8 cellular contexts compared by ENCODE assay signal in the genomic region with DNA sequence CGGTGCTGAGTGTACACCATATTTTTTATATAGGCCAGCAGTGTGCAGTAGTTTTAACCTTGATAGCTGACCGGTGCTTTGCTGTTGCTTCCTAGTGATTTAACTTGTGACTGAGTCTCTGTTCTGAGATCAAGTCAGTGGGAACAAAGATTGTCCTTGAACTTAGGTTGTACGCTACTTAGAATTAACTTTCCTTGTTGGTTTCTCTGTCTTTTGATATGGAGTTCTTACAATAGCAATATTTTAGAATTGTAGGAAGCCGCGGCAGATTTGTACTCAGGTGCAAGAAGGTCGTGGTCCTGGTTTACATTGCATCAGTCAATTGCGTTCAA.
A peak's percentile ranks its signal among the peaks of the same experiment; 100 is the strongest.
DNase-seq lines count a peak whose midpoint lies in the region; ATAC-seq and TF ChIP-seq lines count a peak whose summit lies in the region.

No MANE protein-coding gene starts in this region.

- H3K27ac Mint-ChIP-seq in nephron progenitor cell: peak overlapping the region; percentile 100

- ATAC-seq in HG02623 (IDR thresholded peaks at IDR 0.05; ENCODE audit: unreplicated experiment): no peak

- no peaks in the 10 kb centered on the region for H3K27me3 Mint-ChIP-seq in nephron progenitor cell (ENCODE audit: low read depth, poor library complexity)

- H4K20me1 ChIP-seq in BLaER1 treated with 17β-estradiol and CSF1 and Interleukin-3, amounts not matched to agents 10 nM and 100 nM: peaks cover 43 to 55% (median 53%) of the 10 kb centered on the region in 11 experiments; a peak in 21 of 22 replicates
- peaks cover 53% of the 10 kb centered on the region for H4K20me1 ChIP-seq in Loucy (ENCODE audit: insufficient read depth, low read length, poor library complexity, severe bottlenecking)

- peak overlapping the region; percentile 89 to 100 (median 97) for H3K9ac ChIP-seq in BLaER1 treated with 17β-estradiol and CSF1 and Interleukin-3, amounts not matched to agents 10 nM and 100 nM
- peak overlapping the region; percentile 95 for H3K9ac ChIP-seq in Loucy (ENCODE audit: low read depth, low read length, poor library complexity, severe bottlenecking)

- no peaks in the 10 kb centered on the region for H3K9me2 ChIP-seq in Loucy (replicated peaks; ENCODE audit: low read depth, low read length)

- H3K79me2 ChIP-seq in Loucy (ENCODE audit: insufficient read depth, low read length): peaks cover 71% of the 10 kb centered on the region

- peaks cover 24 to 65% (median 55%) of the 10 kb centered on the region in 11 experiments for H3K36me3 ChIP-seq in BLaER1 treated with 17β-estradiol and CSF1 and Interleukin-3, amounts not matched to agents 10 nM and 100 nM
- H3K36me3 ChIP-seq in Loucy (ENCODE audit: insufficient read depth, low read length): peaks cover 16% of the 10 kb centered on the region; the same call in 1 of the 2 replicates
- peaks cover 25% of the 10 kb centered on the region for H3K36me3 ChIP-seq in effector memory CD4-positive, alpha-beta T cell (ENCODE audit: control insufficient read depth, insufficient read depth, low read length)

- H3K4me2 ChIP-seq in BLaER1 treated with 17β-estradiol and CSF1 and Interleukin-3, amounts not matched to agents 10 nM and 100 nM: peak overlapping the region; percentile 73 to 99 (median 89)
- peak overlapping the region; percentile 89 for H3K4me2 ChIP-seq in Loucy (ENCODE audit: low read depth, low read length, poor library complexity, severe bottlenecking)

- in situ Hi-C loops in KBM-7 (cut with MboI; ENCODE audit: low pct_unique_long_range_greater_than_20kb, low sequenced_read_pairs): no loop called here

- peaks cover 29 to 50% (median 43%) of the 10 kb centered on the region in 10 experiments for H3K4me1 ChIP-seq in BLaER1 treated with 17β-estradiol and CSF1 and Interleukin-3, amounts not matched to agents 10 nM and 100 nM
- peaks cover 41% of the 10 kb centered on the region for H3K4me1 ChIP-seq in Loucy (ENCODE audit: insufficient read depth, low read length, poor library complexity, severe bottlenecking)
- H3K4me1 ChIP-seq in effector memory CD4-positive, alpha-beta T cell (ENCODE audit: control insufficient read depth, insufficient read depth, low read length, poor library complexity, severe bottlenecking): peaks cover 19% of the 10 kb centered on the region

- no peak for DNase-seq in effector memory CD4-positive, alpha-beta T cell
- DNase-seq in nephron progenitor cell (no peak), KBM-7 (no peak), substantia nigra (lab: John Stamatoyannopoulos, UW) (no peak)
- no peak for DNase-seq in activated CD4-positive, alpha-beta T cell treated with anti-CD3 and anti-CD28 coated beads, Interleukin-2, amount 50 U/mL, for 4 hours

- H3F3A ChIP-seq in Loucy (ENCODE audit: low read depth): no peaks in the 10 kb centered on the region

- peak overlapping the region; percentile 90 to 99 (median 97) for H3K27ac ChIP-seq in BLaER1 treated with 17β-estradiol and CSF1 and Interleukin-3, amounts not matched to agents 10 nM and 100 nM
- peak overlapping the region; percentile 98 for H3K27ac ChIP-seq in effector memory CD4-positive, alpha-beta T cell (ENCODE audit: insufficient read depth, low read length, poor library complexity, severe bottlenecking)
- no peak overlapping the region for H3K27ac ChIP-seq in substantia nigra (ENCODE audit: low read depth, low read length, poor library complexity, severe bottlenecking)

- peak overlapping the region; percentile 81 to 100 (median 96) for H3K4me3 ChIP-seq in BLaER1 treated with 17β-estradiol and CSF1 and Interleukin-3, amounts not matched to agents 10 nM and 100 nM
- H3K4me3 ChIP-seq in Loucy (ENCODE audit: low read length, poor library complexity, severe bottlenecking): peak overlapping the region; percentile 95
- H3K4me3 ChIP-seq in effector memory CD4-positive, alpha-beta T cell (ENCODE audit: insufficient read depth, low read depth, low read length, poor library complexity, severe bottlenecking): peak overlapping the region; percentile 86

- peaks cover 25% of the 10 kb centered on the region for H3K36me3 Mint-ChIP-seq in nephron progenitor cell (ENCODE audit: low read depth)

- H3K4me1 Mint-ChIP-seq in nephron progenitor cell: peaks cover 29% of the 10 kb centered on the region

- peaks cover 0 to 4% (median 0%) of the 10 kb centered on the region in 11 experiments; a peak in 1 of 22 replicates for H3K9me3 ChIP-seq in BLaER1 treated with 17β-estradiol and CSF1 and Interleukin-3, amounts not matched to agents 10 nM and 100 nM (replicated peaks in 1 of 11)
- H3K9me3 ChIP-seq in Loucy (ENCODE audit: insufficient read depth, low read depth, low read length): no peaks in the 10 kb centered on the region
- no peaks in the 10 kb centered on the region for H3K9me3 ChIP-seq in effector memory CD4-positive, alpha-beta T cell (ENCODE audit: control insufficient read depth, low read length)

- no peaks in the 10 kb centered on the region for H3K9me3 Mint-ChIP-seq in nephron progenitor cell

- TF ChIP-seq CTCF in Loucy (conservative IDR thresholded peaks at IDR 0.05; ENCODE audit: low read length) (no peak), nephron progenitor cell (IDR thresholded peaks at IDR 0.05) (no peak)

- no peaks in the 10 kb centered on the region for H3K27me3 ChIP-seq in BLaER1 treated with 17β-estradiol and CSF1 and Interleukin-3, amounts not matched to agents 10 nM and 100 nM
- H3K27me3 ChIP-seq in Loucy (ENCODE audit: insufficient read depth, low read length, poor library complexity, severe bottlenecking): no peaks in the 10 kb centered on the region
- H3K27me3 ChIP-seq in effector memory CD4-positive, alpha-beta T cell (replicated peaks; ENCODE audit: control insufficient read depth, insufficient read depth, low read length, poor library complexity, severe bottlenecking): no peaks in the 10 kb centered on the region

- H2AFZ ChIP-seq in Loucy (ENCODE audit: low read length): no peak overlapping the region

- peak overlapping the region; percentile 99 for H3K4me3 Mint-ChIP-seq in nephron progenitor cell
